8 cellular contexts compared by ENCODE assay signal in the genomic region with DNA sequence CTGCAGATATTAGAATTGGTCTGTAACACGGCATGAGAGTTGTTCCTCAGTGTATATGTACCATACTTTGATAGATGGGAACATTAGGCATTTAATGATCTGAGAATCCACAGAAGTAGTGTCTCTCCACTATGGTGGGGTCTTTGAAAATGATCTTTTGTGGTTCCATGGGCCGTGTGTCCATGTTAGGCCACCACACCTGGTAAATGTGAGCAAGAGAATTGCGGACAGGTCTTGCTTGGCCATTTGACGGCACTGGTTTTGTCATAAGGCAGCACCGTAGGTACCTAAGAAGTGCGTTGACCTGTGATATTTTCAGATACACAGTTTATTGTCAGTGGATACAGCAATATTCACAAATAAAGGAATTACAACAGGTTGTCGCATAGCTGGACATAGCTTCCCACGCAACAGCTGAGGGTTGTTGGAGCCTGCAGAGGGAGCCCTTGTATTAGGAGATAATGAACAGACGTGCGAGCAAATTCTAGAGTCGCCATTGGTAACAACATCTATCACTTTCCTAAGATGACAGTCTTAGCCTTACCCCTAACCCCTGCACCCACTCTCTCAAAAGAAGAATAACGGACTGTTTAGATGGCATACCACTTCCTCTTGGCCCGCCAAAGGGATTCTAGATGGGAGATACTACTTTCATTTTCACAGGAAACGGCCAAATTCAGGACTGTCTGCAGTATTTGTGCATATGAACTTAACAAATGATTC.
DNase-seq lines count a peak whose midpoint lies in the region; ATAC-seq and TF ChIP-seq lines count a peak whose summit lies in the region.

No MANE protein-coding gene starts in this region.

- peaks cover 0 to 9% (median 3%) of the 10 kb centered on the region in 3 donors for H3K4me1 Mint-ChIP-seq in IgD-negative memory B cell
- no peaks in the 10 kb centered on the region for H3K4me1 Mint-ChIP-seq in activated T-helper 17 cell treated with anti-CD3 and anti-CD28 coated beads, Interleukin-2, amount 50 U/mL, for 72 hours

- TF ChIP-seq CTCF in DND-41 (IDR thresholded peaks at IDR 0.05; ENCODE audit: borderline replicate concordance, extremely low read depth, low read length, poor library complexity, severe bottlenecking) (peak; percentile 61), OCI-LY1 (IDR thresholded peaks at IDR 0.05; ENCODE audit: low read length) (peak; percentile 89), foreskin keratinocyte (conservative IDR thresholded peaks at IDR 0.05) (peak; percentile 91), neutrophil (IDR thresholded peaks at IDR 0.05) (no peak), upper lobe of left lung (IDR thresholded peaks at IDR 0.05) (peak; percentile 39 to 67 (median 56))

- H3K36me3 Mint-ChIP-seq in IgD-negative memory B cell = no peaks in the 10 kb centered on the region
- no peaks in the 10 kb centered on the region for H3K36me3 Mint-ChIP-seq in activated T-helper 17 cell treated with anti-CD3 and anti-CD28 coated beads, Interleukin-2, amount 50 U/mL, for 72 hours (ENCODE audit: low read depth)

- no peak for TF ChIP-seq EP300 in upper lobe of left lung (IDR thresholded peaks at IDR 0.05)

- H3K27me3 ChIP-seq in DND-41 (ENCODE audit: insufficient read depth, low read length, poor library complexity) = peaks cover 5% of the 10 kb centered on the region
- no peaks in the 10 kb centered on the region for H3K27me3 ChIP-seq in OCI-LY1 (ENCODE audit: insufficient read depth, low read length)
- no peaks in the 10 kb centered on the region for H3K27me3 ChIP-seq in foreskin keratinocyte
- no peaks in the 10 kb centered on the region for H3K27me3 ChIP-seq in neutrophil
- no peaks in the 10 kb centered on the region for H3K27me3 ChIP-seq in upper lobe of left lung

- H3K4me3 ChIP-seq in DND-41 (ENCODE audit: low read depth in 1 of 2, low read length in 2 of 2) (no peak overlapping the region), OCI-LY1 (ENCODE audit: low read depth, low read length, poor library complexity, severe bottlenecking) (peak overlapping the region; percentile 54), neutrophil (ENCODE audit: low read depth in 1 of 2, low read length in 1 of 2) (peak overlapping the region; percentile 36 to 51), upper lobe of left lung (peak overlapping the region; percentile 13 to 55 (median 43))

- no peaks in the 10 kb centered on the region for H3F3A ChIP-seq in OCI-LY1 (ENCODE audit: insufficient read depth, low read length)

- H3K36me3 ChIP-seq in DND-41 (ENCODE audit: insufficient read depth, low read length) = no peaks in the 10 kb centered on the region
- no peaks in the 10 kb centered on the region for H3K36me3 ChIP-seq in OCI-LY1 (ENCODE audit: insufficient read depth, low read length)
- no peaks in the 10 kb centered on the region for H3K36me3 ChIP-seq in neutrophil
- H3K36me3 ChIP-seq in upper lobe of left lung = no peaks in the 10 kb centered on the region

- TF ChIP-seq POLR2A in upper lobe of left lung (IDR thresholded peaks at IDR 0.05) = no peak

- peak; percentile 94 for ATAC-seq in DND-41 (ENCODE audit: insufficient read depth, low read depth)
- peak; percentile 86 for ATAC-seq in GM21717 (IDR thresholded peaks at IDR 0.05; ENCODE audit: unreplicated experiment)
- peak; percentile 93 for ATAC-seq in activated T-helper 17 cell treated with anti-CD3 and anti-CD28 coated beads, Interleukin-2, amount 50 U/mL, for 72 hours (replicated peaks)
- peak; percentile 88 for ATAC-seq in foreskin keratinocyte
- ATAC-seq in upper lobe of left lung (ENCODE audit: low FRiP score in 2 of 2) = peak in 1 of 2 donors; percentile 92

- H3K9ac ChIP-seq in DND-41 (ENCODE audit: low read depth, low read length) = no peak overlapping the region
- H3K9ac ChIP-seq in OCI-LY1 (ENCODE audit: low read length) = no peak overlapping the region; the same call in 1 of the 2 replicates

- 36 to 37% methylated on average over 14 of the region's 14 CpGs for WGBS in upper lobe of left lung, 2 donors

- H3K27ac ChIP-seq in DND-41 (ENCODE audit: low read length) (no peak overlapping the region), OCI-LY1 (ENCODE audit: low read depth, low read length, poor library complexity, severe bottlenecking) (no peak overlapping the region), foreskin keratinocyte (no peak overlapping the region), neutrophil (no peak overlapping the region), upper lobe of left lung (peak overlapping the region in 2 of 4 donors; percentile 4 to 41)

- H4K20me1 ChIP-seq in DND-41 (ENCODE audit: insufficient read depth, low read length) (no peaks in the 10 kb centered on the region), OCI-LY1 (ENCODE audit: insufficient read depth, low read length) (no peaks in the 10 kb centered on the region)

- H3K4me2 ChIP-seq in DND-41 (ENCODE audit: insufficient read depth, low read length) (peak overlapping the region; percentile 3; the same call in 1 of the 2 replicates), OCI-LY1 (ENCODE audit: low read length) (peak overlapping the region; percentile 73)

- peaks cover 11% of the 10 kb centered on the region; the same call in 1 of the 2 replicates for H3K4me1 ChIP-seq in DND-41 (ENCODE audit: insufficient read depth, low read length)
- peaks cover 8% of the 10 kb centered on the region for H3K4me1 ChIP-seq in OCI-LY1 (ENCODE audit: insufficient read depth, low read length, severe bottlenecking)
- no peaks in the 10 kb centered on the region for H3K4me1 ChIP-seq in foreskin keratinocyte
- H3K4me1 ChIP-seq in neutrophil (ENCODE audit: control insufficient read depth in 1 of 2, insufficient read depth in 1 of 2, low read depth in 1 of 2, low read length in 1 of 2) = peaks cover 0 to 5% of the 10 kb centered on the region in 2 experiments
- H3K4me1 ChIP-seq in upper lobe of left lung = peaks cover 0 to 5% (median 0%) of the 10 kb centered on the region in 4 donors

- H3K9me3 ChIP-seq in DND-41 (ENCODE audit: insufficient read depth, low read length, severe bottlenecking) (no peaks in the 10 kb centered on the region), OCI-LY1 (ENCODE audit: low read length) (no peaks in the 10 kb centered on the region), neutrophil (no peaks in the 10 kb centered on the region), upper lobe of left lung (no peaks in the 10 kb centered on the region)

- H3K79me2 ChIP-seq in DND-41 (ENCODE audit: insufficient read depth, low read length) (no peaks in the 10 kb centered on the region), OCI-LY1 (ENCODE audit: insufficient read depth, low read length) (no peaks in the 10 kb centered on the region)

- no peak overlapping the region for H3K27ac Mint-ChIP-seq in IgD-negative memory B cell
- peak overlapping the region; percentile 60 for H3K27ac Mint-ChIP-seq in activated T-helper 17 cell treated with anti-CD3 and anti-CD28 coated beads, Interleukin-2, amount 50 U/mL, for 72 hours

- peak overlapping the region; percentile 78 to 95 (median 86) for H3K4me3 Mint-ChIP-seq in IgD-negative memory B cell
- H3K4me3 Mint-ChIP-seq in activated T-helper 17 cell treated with anti-CD3 and anti-CD28 coated beads, Interleukin-2, amount 50 U/mL, for 72 hours = peak overlapping the region; percentile 75

- no peaks in the 10 kb centered on the region for H3K9me2 ChIP-seq in OCI-LY1 (ENCODE audit: low read depth, low read length)

- H2AFZ ChIP-seq in DND-41 (ENCODE audit: low read depth, low read length) = no peak overlapping the region; the same call in 1 of the 2 replicates
- H2AFZ ChIP-seq in OCI-LY1 (ENCODE audit: low read length) = peak overlapping the region; percentile 85

- H3K27me3 Mint-ChIP-seq in IgD-negative memory B cell = peaks cover under 1% of the 10 kb centered on the region
- H3K27me3 Mint-ChIP-seq in activated T-helper 17 cell treated with anti-CD3 and anti-CD28 coated beads, Interleukin-2, amount 50 U/mL, for 72 hours = no peaks in the 10 kb centered on the region

- H3K9me3 Mint-ChIP-seq in IgD-negative memory B cell = no peaks in the 10 kb centered on the region
- no peaks in the 10 kb centered on the region for H3K9me3 Mint-ChIP-seq in activated T-helper 17 cell treated with anti-CD3 and anti-CD28 coated beads, Interleukin-2, amount 50 U/mL, for 72 hours

- peak; percentile 39 for DNase-seq in DND-41
- DNase-seq in foreskin keratinocyte = peak; percentile 17 to 43
- DNase-seq in upper lobe of left lung = peak in 1 of 2 donors; percentile 53

Comparison
In these comparisons a context has a peak if more than half of its experiments do, and no peak if none do; other contexts are left out.
1. H3K4me3 ChIP-seq: peak in OCI-LY1 (single experiment), neutrophil (2 of 2) and upper lobe of left lung (4 of 4); none in DND-41 (0 of 2).